ENCODE assay signal across 8 cellular contexts in the genomic region with DNA sequence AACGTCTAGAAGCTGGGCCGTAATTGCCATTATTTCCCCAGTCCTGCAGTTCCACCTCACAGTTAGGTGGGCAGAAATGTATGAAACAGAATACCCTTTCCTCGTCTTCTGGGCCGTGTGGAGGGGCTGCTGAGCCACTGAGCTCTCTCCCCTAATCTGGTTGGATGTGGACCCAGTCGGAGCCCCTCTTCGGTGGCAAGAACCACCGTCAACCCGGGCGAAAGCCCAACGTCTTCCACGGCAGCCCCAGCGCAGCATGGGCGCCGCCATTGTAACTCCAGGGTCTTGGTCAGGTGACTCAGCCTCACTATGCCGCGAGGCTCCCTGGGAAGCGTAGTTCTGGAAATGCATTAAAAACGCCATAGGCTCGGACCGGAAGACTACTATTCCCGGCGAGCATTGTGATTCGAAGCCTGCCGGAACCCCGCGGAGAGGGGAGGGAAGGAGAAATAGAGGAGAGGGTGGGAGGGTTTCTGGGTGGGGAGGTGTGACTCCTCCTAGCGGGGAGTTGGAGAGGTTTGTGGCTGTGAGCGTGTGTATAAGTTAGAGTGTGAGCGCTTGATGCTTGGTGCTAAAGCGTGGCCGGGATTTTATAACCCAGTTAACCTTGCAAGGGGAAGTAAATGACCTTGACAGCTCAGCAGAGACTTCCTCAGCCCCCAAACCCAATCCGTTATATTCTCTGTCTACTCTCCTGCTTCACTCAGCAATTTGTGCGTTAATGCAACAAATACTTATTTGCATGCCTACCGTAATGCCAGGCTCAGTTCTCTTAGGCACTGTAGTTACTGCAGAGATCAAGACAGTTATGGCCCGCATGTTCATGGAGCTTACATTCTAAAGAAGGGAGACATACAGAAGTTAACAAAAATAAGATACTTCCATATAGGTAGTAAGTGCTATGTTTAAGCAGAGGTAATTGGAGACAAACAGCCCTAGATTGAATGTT.
DNase-seq lines count a peak whose midpoint lies in the region; ATAC-seq and FAIRE-seq lines count a peak whose summit lies in the region.

A gene with protein sequence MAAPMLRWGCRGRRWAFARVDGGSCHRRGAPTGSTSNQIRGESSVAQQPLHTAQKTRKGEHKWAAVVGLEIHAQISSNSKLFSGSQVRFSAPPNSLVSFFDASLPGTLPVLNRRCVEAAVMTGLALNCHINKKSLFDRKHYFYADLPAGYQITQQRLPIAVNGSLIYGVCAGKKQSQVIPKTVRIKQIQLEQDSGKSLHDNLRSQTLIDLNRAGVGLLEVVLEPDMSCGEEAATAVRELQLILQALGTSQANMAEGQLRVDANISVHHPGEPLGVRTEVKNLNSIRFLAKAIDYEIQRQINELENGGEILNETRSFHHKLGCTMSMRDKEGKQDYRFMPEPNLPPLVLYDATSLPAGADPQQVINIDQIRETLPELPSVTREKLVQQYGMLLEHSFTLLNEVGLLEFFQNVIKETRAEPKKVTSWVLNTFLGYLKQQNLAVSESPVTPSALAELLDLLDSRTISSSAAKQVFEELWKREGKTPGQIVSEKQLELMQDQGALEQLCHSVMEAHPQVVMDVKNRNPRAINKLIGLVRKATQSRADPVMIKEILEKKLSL (minus strand): TSS at position 295 of the 949 bp plus-strand sequence. CDS start 25 bp downstream, at position 270.

- H3K4me3 Mint-ChIP-seq in central memory CD8-positive, alpha-beta T cell, result peak within 1 kb of the TSS; percentile 92

- H3K27ac Mint-ChIP-seq in central memory CD8-positive, alpha-beta T cell (ENCODE audit: low read depth), result peak within 1 kb of the TSS; percentile 97

- peaks cover 17% of the 10 kb centered on the region for H3K4me1 Mint-ChIP-seq in central memory CD8-positive, alpha-beta T cell

- peak; percentile 93 to 96 for DNase-seq in AML-193 (lab: John Stamatoyannopoulos, UW)
- DNase-seq in NCI-H446 (lab: John Stamatoyannopoulos, UW), result peak; percentile 93 to 96
- peak; percentile 90 for DNase-seq in activated CD4-positive, CD25-positive, alpha-beta regulatory T cell treated with anti-CD3 and anti-CD28 coated beads, Interleukin-2, amount 50 U/mL, for 16 hours (ENCODE audit: low read depth, low spot score)
- peak; percentile 74 to 87 for DNase-seq in central memory CD8-positive, alpha-beta T cell (ENCODE audit: low spot score in 2 of 2)
- peak; percentile 81 for DNase-seq in stimulated activated CD4-positive, alpha-beta T cell treated with anti-CD3 and anti-CD28 coated beads, Interleukin-12 subunit alpha, Interleukin-12 subunit beta, amount 100 ng/mL, for 4 hours

- peaks cover 14% of the 10 kb centered on the region for H3K36me3 Mint-ChIP-seq in central memory CD8-positive, alpha-beta T cell (ENCODE audit: insufficient read depth)

- ATAC-seq in GM19035 (IDR thresholded peaks at IDR 0.05; ENCODE audit: unreplicated experiment) (peak; percentile 100), HG03354 (IDR thresholded peaks at IDR 0.05; ENCODE audit: poor library complexity, severe bottlenecking, unreplicated experiment) (peak; percentile 100)
- peak; percentile 99 for ATAC-seq in central memory CD8-positive, alpha-beta T cell (replicated peaks; ENCODE audit: extremely low read depth, poor library complexity, severe bottlenecking)

- H3K27me3 Mint-ChIP-seq in central memory CD8-positive, alpha-beta T cell, result peaks cover 14% of the 10 kb centered on the region

- H3K9me3 Mint-ChIP-seq in central memory CD8-positive, alpha-beta T cell, result no peaks in the 10 kb centered on the region

- peak; percentile 82 for FAIRE-seq in islet of Langerhans (lab: Jason Lieb, UNC)

Comparison
In these comparisons a context has a peak if more than half of its experiments do, and no peak if none do; other contexts are left out.
1. Peak in every context shown above with its lines: DNase-seq and ATAC-seq.